In genomic region chr10:35307297-35307696, GRCh38 we compare ENCODE assay signal across 15 cellular contexts. TPM values are rescaled to one million over a fixed set of nuclear protein-coding genes. Genes with fewer than 3 reads are reported as not detected.
DNase-seq lines count a peak whose midpoint lies in the region; TF ChIP-seq lines count a peak whose summit lies in the region.
"Had no signal": no experiment of that assay in that cellular context is flagged by ENCODE, and none has a peak within 500 bp of the region (broad histone marks: within the 10 kb centered on the region; RNA-seq: fewer than 3 reads in every experiment).

No MANE protein-coding gene starts in this region.

- POLR2A ChIA-PET in Caco-2 (lab: Charles Lee): no interaction called here

- H3K23ac ChIP-seq in mesenchymal stem cell (ENCODE audit: low read length in 2 of 2): no peak overlapping the region

- H3K79me2 ChIP-seq in mammary epithelial cell (ENCODE audit: insufficient read depth, low read length): no peaks in the 10 kb centered on the region

- H3K27ac ChIP-seq in mammary epithelial cell (ENCODE audit: insufficient read depth, low read depth, low read length): peak overlapping the region; percentile 97
- H3K27ac ChIP-seq in mesenchymal stem cell (ENCODE audit: low read length, poor library complexity, severe bottlenecking): no peak overlapping the region
- H3K27ac ChIP-seq: colonic mucosa had no signal

- no peaks in the 10 kb centered on the region for H3K36me3 Mint-ChIP-seq in Caco-2 (ENCODE audit: insufficient read depth, unreplicated experiment)
- H3K36me3 Mint-ChIP-seq in activated naive CD8-positive, alpha-beta T cell treated with anti-CD3 and anti-CD28 coated beads for 36 hours: no peaks in the 10 kb centered on the region

- no peaks in the 10 kb centered on the region for H3K27me3 Mint-ChIP-seq in Caco-2 (ENCODE audit: insufficient read depth, unreplicated experiment)
- peaks cover 13% of the 10 kb centered on the region for H3K27me3 Mint-ChIP-seq in activated naive CD8-positive, alpha-beta T cell treated with anti-CD3 and anti-CD28 coated beads for 36 hours

- no TSS peak for BruUV-seq in Caco-2 (replicated peaks; lab: Mats Ljungman, UMichigan)
- no TSS peak for BruUV-seq in mammary epithelial cell (replicated peaks; lab: Mats Ljungman, UMichigan)

- CTCF ChIA-PET in Caco-2 (lab: Charles Lee): interaction anchor here (0.6 to 1.6 kb wide), 3 partner anchors 25 to 181 kb away, joined by 3 to 7 read pairs (median 3); partner anchors contain the start of gene CREM
- CTCF ChIA-PET in mammary epithelial cell (lab: Charles Lee; ENCODE audit: low non-redundant PET): interaction anchor here (0.5 to 0.7 kb wide), 4 partner anchors 30 to 254 kb away, joined by 3 to 5 read pairs (median 4); no protein-coding TSS in a partner anchor

- H3K27ac Mint-ChIP-seq in Caco-2 (ENCODE audit: unreplicated experiment): peak overlapping the region; percentile 46
- H3K27ac Mint-ChIP-seq in activated naive CD8-positive, alpha-beta T cell treated with anti-CD3 and anti-CD28 coated beads for 36 hours: no peak overlapping the region
- H3K27ac Mint-ChIP-seq: activated B cell treated with CpG ODN at 0.5 μM for 24 hours; activated T-helper 2 cell treated with anti-CD3 and anti-CD28 coated beads, Interferon-gamma antibody, Interleukin-2, Interleukin-4, amounts not matched to agents 10 μg/mL and 5 μg/mL and 100 μg/mL, durations not matched to agents 14 hours and 24 hours and 36 hours; nephron had no signal

- no peak overlapping the region for H2BK15ac ChIP-seq in mesenchymal stem cell (ENCODE audit: low read depth, poor library complexity, severe bottlenecking)

- H2AK5ac ChIP-seq in mesenchymal stem cell (ENCODE audit: low read length, severe bottlenecking): no peak overlapping the region

- no peaks in the 10 kb centered on the region for H3K9me3 Mint-ChIP-seq in Caco-2 (ENCODE audit: unreplicated experiment)
- H3K9me3 Mint-ChIP-seq in activated naive CD8-positive, alpha-beta T cell treated with anti-CD3 and anti-CD28 coated beads for 36 hours: no peaks in the 10 kb centered on the region
- H3K9me3 Mint-ChIP-seq: activated B cell treated with CpG ODN at 0.5 μM for 24 hours; activated T-helper 2 cell treated with anti-CD3 and anti-CD28 coated beads, Interferon-gamma antibody, Interleukin-2, Interleukin-4, amounts not matched to agents 10 μg/mL and 5 μg/mL and 100 μg/mL, durations not matched to agents 14 hours and 24 hours and 36 hours; nephron had no signal

- H3K18ac ChIP-seq in mesenchymal stem cell (ENCODE audit: low read depth in 1 of 2, low read length in 2 of 2): no peak overlapping the region

- no peaks in the 10 kb centered on the region for H4K20me1 ChIP-seq in mammary epithelial cell (ENCODE audit: insufficient read depth, low read length)

- H2AFZ ChIP-seq in mammary epithelial cell (ENCODE audit: low read depth, low read length) (peak overlapping the region; percentile 74), mesenchymal stem cell (ENCODE audit: low read depth, low read length) (no peak overlapping the region)

- H4K8ac ChIP-seq in mesenchymal stem cell (ENCODE audit: low read length): no peak overlapping the region

- no peaks in the 10 kb centered on the region for H3K27me3 ChIP-seq in Caco-2 (replicated peaks; ENCODE audit: control insufficient read depth, insufficient read depth, low read length)
- no peaks in the 10 kb centered on the region for H3K27me3 ChIP-seq in mammary epithelial cell (ENCODE audit: insufficient read depth, low read length)
- H3K27me3 ChIP-seq in mesenchymal stem cell (ENCODE audit: control insufficient read depth in 1 of 2, insufficient read depth in 1 of 2, low read length in 2 of 2): no peaks in the 10 kb centered on the region
- H3K27me3 ChIP-seq: colonic mucosa had no signal

- dilution Hi-C loops in mammary epithelial cell (cut with HindIII; ENCODE audit: low sequenced_read_pairs): no loop called here

- in situ Hi-C loops in mammary epithelial cell (cut with MboI; ENCODE audit: low sequenced_read_pairs in 2 of 2): no loop called here
- in situ Hi-C loops in GM13976 (cut with MboI; ENCODE audit: low sequenced_read_pairs, unreplicated experiment): no loop called here

- H3K14ac ChIP-seq in mesenchymal stem cell (ENCODE audit: low read length in 2 of 2): no peak overlapping the region

- peaks cover 12% of the 10 kb centered on the region for H3K4me1 ChIP-seq in Caco-2
- peaks cover 12% of the 10 kb centered on the region for H3K4me1 ChIP-seq in mammary epithelial cell (ENCODE audit: insufficient read depth, low read length)
- peaks cover 3% of the 10 kb centered on the region for H3K4me1 ChIP-seq in mesenchymal stem cell (ENCODE audit: control insufficient read depth, insufficient read depth, low read depth, low read length)
- H3K4me1 ChIP-seq: colonic mucosa had no signal

- peak overlapping the region; percentile 34 for H3K4me3 Mint-ChIP-seq in Caco-2 (ENCODE audit: unreplicated experiment)
- no peak overlapping the region for H3K4me3 Mint-ChIP-seq in activated naive CD8-positive, alpha-beta T cell treated with anti-CD3 and anti-CD28 coated beads for 36 hours
- H3K4me3 Mint-ChIP-seq: activated B cell treated with CpG ODN at 0.5 μM for 24 hours, nephron had no signal

- no peak overlapping the region for H2BK12ac ChIP-seq in mesenchymal stem cell (ENCODE audit: low read length in 2 of 2)

- no peak overlapping the region for H3K4ac ChIP-seq in mesenchymal stem cell (ENCODE audit: low read depth in 1 of 2, low read length in 2 of 2)

- no peak overlapping the region for H3K4me3 ChIP-seq in Caco-2 (ENCODE audit: low read depth, low read length)
- no peak overlapping the region for H3K4me3 ChIP-seq in LNCaP clone FGC (ENCODE audit: low read depth, low read length)
- H3K4me3 ChIP-seq in mammary epithelial cell (replicated peaks in 1 of 3; ENCODE audit: insufficient read depth in 1 of 3, low read depth in 2 of 3, low read length in 3 of 3): peak overlapping the region in 2 of 3 experiments; percentile 17 to 25
- no peak overlapping the region for H3K4me3 ChIP-seq in mesenchymal stem cell (ENCODE audit: insufficient read depth in 1 of 2, low read depth in 1 of 2, low read length in 2 of 2)
- H3K4me3 ChIP-seq: colonic mucosa had no signal

- 17% methylated on average over 9 of the region's 10 CpGs for WGBS in mammary epithelial cell (ENCODE audit: low coverage, missing lambda C conversion rate)
- 95% methylated on average over 7 of the region's 10 CpGs for WGBS in mesenchymal stem cell

- intact Hi-C loops in Caco-2 (cut with micrococcal nuclease; ENCODE audit: unreplicated experiment) (loop anchor here (2.0 kb wide), 1 partner anchor 66 kb away; no protein-coding TSS in a partner anchor), mammary epithelial cell (cut with micrococcal nuclease) (loop anchor here (2.0 kb wide), 1 partner anchor 30 kb away; the partner anchor contains the start of gene CCNY)

- no peak for DNase-seq in Caco-2
- DNase-seq in LNCaP clone FGC (ENCODE audit: low read depth): peak; percentile 4
- DNase-seq in mammary epithelial cell: peak; percentile 84
- no peak for DNase-seq in mesenchymal stem cell
- DNase-seq in stimulated activated CD4-positive, alpha-beta T cell treated with anti-CD3 and anti-CD28 coated beads, Interleukin-2, amount 100 ng/mL, for 48 hours: no peak
- no peak for DNase-seq in GM13976 (ENCODE audit: low spot score)
- no peak for DNase-seq in NCI-H748 (lab: John Stamatoyannopoulos, UW; ENCODE audit: unreplicated experiment)
- DNase-seq in activated naive CD8-positive, alpha-beta T cell treated with anti-CD3 and anti-CD28 coated beads for 36 hours: no peak
- DNase-seq: activated B cell treated with CpG ODN at 0.5 μM for 24 hours, amygdala, NCI-H1048, SHP77 treated with DMSO at 0.1 percent for 48 hours had no signal

- no peak overlapping the region for H2BK5ac ChIP-seq in mesenchymal stem cell (ENCODE audit: low read depth, low read length, poor library complexity, severe bottlenecking)

- H3K4me2 ChIP-seq in mammary epithelial cell (ENCODE audit: insufficient read depth, low read depth, low read length) (peak overlapping the region; percentile 76), mesenchymal stem cell (ENCODE audit: low read length, poor library complexity, severe bottlenecking) (no peak overlapping the region)

- peak overlapping the region; percentile 91 for H3K9ac ChIP-seq in mammary epithelial cell (ENCODE audit: insufficient read depth, low read length)
- peak overlapping the region; percentile 40 for H3K9ac ChIP-seq in mesenchymal stem cell (ENCODE audit: low read length)

- no peaks in the 10 kb centered on the region for H3K79me1 ChIP-seq in mesenchymal stem cell (replicated peaks; ENCODE audit: low read length, poor library complexity, severe bottlenecking)

- H3K9me3 ChIP-seq in Caco-2 (no peaks in the 10 kb centered on the region), mammary epithelial cell (replicated peaks; ENCODE audit: insufficient read depth, low read length) (no peaks in the 10 kb centered on the region), mesenchymal stem cell (ENCODE audit: control insufficient read depth, low read length) (no peaks in the 10 kb centered on the region)
- H3K9me3 ChIP-seq: colonic mucosa had no signal

- H2BK120ac ChIP-seq in mesenchymal stem cell (ENCODE audit: low read depth, low read length): no peak overlapping the region

- no peaks in the 10 kb centered on the region for H3K36me3 ChIP-seq in Caco-2 (ENCODE audit: control insufficient read depth, insufficient read depth, low read length)
- no peaks in the 10 kb centered on the region for H3K36me3 ChIP-seq in mammary epithelial cell (ENCODE audit: insufficient read depth, low read length)
- no peaks in the 10 kb centered on the region for H3K36me3 ChIP-seq in mesenchymal stem cell (ENCODE audit: control insufficient read depth in 1 of 2, insufficient read depth in 2 of 2, low read depth in 1 of 2, low read length in 2 of 2)
- H3K36me3 ChIP-seq: colonic mucosa had no signal

- peaks cover 13% of the 10 kb centered on the region for H3K4me1 Mint-ChIP-seq in Caco-2 (ENCODE audit: low read depth, unreplicated experiment)
- no peaks in the 10 kb centered on the region for H3K4me1 Mint-ChIP-seq in activated naive CD8-positive, alpha-beta T cell treated with anti-CD3 and anti-CD28 coated beads for 36 hours
- H3K4me1 Mint-ChIP-seq: activated B cell treated with CpG ODN at 0.5 μM for 24 hours, nephron had no signal

- H4K91ac ChIP-seq in mesenchymal stem cell (ENCODE audit: low read length): no peak overlapping the region

- TF ChIP-seq CTCF in Caco-2 (IDR thresholded peaks at IDR 0.05; ENCODE audit: insufficient read depth in 1 of 2, low read depth in 1 of 2, low read length in 1 of 2, severe bottlenecking in 1 of 2, unreplicated experiment in 1 of 2) (no peak), LNCaP clone FGC (IDR thresholded peaks at IDR 0.05; ENCODE audit: control insufficient read depth, extremely low read depth, insufficient read depth) (no peak), mammary epithelial cell (conservative IDR thresholded peaks at IDR 0.05 in 1 of 2, IDR thresholded peaks at IDR 0.05 in 1 of 2; ENCODE audit: extremely low read depth in 1 of 2, insufficient read depth in 1 of 2, low read depth in 1 of 2, low read length in 2 of 2) (no peak), GM13976 (IDR thresholded peaks at IDR 0.05; ENCODE audit: borderline replicate concordance, control extremely low read depth, extremely low read depth, insufficient read depth, missing control alignments) (no peak)

RNA-seq across cellular contexts. Expression of gene CCNY, which starts 29.0 kb away (rescaled TPM):
- 111 and 122 TPM in 2 replicates for total RNA-seq in Caco-2 (2022)
- 10 to 100 TPM; 32.0 to 62.3 TPM for total RNA-seq in mammary epithelial cell
- 55.5 TPM for polyA plus RNA-seq in mammary epithelial cell
- polyA minus RNA-seq in mammary epithelial cell: 68.1 TPM
- polyA plus RNA-seq in mesenchymal stem cell (2013, experiment 1 of 2): 45.3 TPM
- polyA plus RNA-seq in mesenchymal stem cell (2013, experiment 2 of 2): 48.1 TPM
- 10 to 100 TPM; 52.1 to 55.2 TPM for total RNA-seq in activated naive CD8-positive, alpha-beta T cell treated with anti-CD3 and anti-CD28 coated beads for 36 hours

Comparison
In these comparisons a context has a peak if more than half of its experiments do, and no peak if none do; other contexts are left out.
1. DNase-seq: peak in LNCaP clone FGC (single experiment) and mammary epithelial cell (single experiment); none in Caco-2 (0 of 2), mesenchymal stem cell (single experiment), stimulated activated CD4-positive, alpha-beta T cell treated with anti-CD3 and anti-CD28 coated beads, Interleukin-2, amount 100 ng/mL, for 48 hours (0 of 2), GM13976 (single experiment), NCI-H748 (single experiment) and activated naive CD8-positive, alpha-beta T cell treated with anti-CD3 and anti-CD28 coated beads for 36 hours (single experiment).
2. H3K4me3 ChIP-seq: peak in mammary epithelial cell (2 of 3); none in Caco-2 (single experiment), LNCaP clone FGC (single experiment) and mesenchymal stem cell (0 of 2).